22 cellular contexts compared by ENCODE assay signal in the genomic region with DNA sequence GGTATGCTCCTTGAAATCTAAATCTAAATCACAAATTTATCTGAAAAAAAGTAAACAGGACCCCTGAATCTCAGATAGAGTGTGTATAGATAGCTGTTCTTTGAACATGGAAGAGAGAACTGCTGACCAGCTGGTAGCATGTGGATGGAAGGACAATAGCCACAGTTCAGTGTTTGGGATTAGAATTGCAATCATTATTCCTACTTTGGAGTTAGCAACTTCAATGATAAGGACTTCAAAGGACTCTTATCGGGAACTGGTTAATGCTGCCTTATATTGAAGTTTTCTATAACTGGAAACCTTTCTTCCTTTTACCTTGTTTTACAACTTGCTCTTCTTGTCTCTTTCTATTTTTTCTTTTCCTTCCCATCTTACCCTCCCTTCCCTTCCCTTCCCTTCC. TPM values are rescaled to one million over a fixed set of nuclear protein-coding genes. Genes with fewer than 3 reads are reported as not detected.
"Had no signal": no experiment of that assay in that cellular context is flagged by ENCODE, and none has a peak within 500 bp of the region (broad histone marks: within the 10 kb centered on the region; RNA-seq: fewer than 3 reads in every experiment).

No MANE protein-coding gene starts in this region.

- H3K27ac ChIP-seq: SJSA1 had no signal

- H3K4me3 ChIP-seq: MG63, SJSA1 had no signal

- FAIRE-seq: RCC 7860 had no signal

- H3K9me3 ChIP-seq: MG63, SJSA1, SK-N-SH had no signal

- H3K4me2 ChIP-seq: SK-N-SH had no signal

- DNase-seq: IMR-90, Karpas-422, KG1, MG63, NCI-H1105 treated with DMSO at 0.1 percent for 48 hours, NCI-H1417 treated with DMSO at 0.1 percent for 48 hours, NCI-H1694, NCI-H187 treated with DMSO at 0.1 percent for 48 hours, NCI-H2029 treated with DMSO at 0.1 percent for 48 hours, NCI-H2171 treated with DMSO at 0.1 percent for 48 hours, NCI-H446 treated with DMSO at 0.1 percent for 48 hours, NCI-H510A treated with DMSO at 0.1 percent for 48 hours, NCI-H526, NCI-H82, Right ventricle myocardium superior, RPMI8226, SIG-M5, SK-N-SH, SW 1271 had no signal

- H3K27me3 ChIP-seq: MG63 had no signal

- H3K9me2 ChIP-seq: SK-N-SH had no signal

- H3K4me1 ChIP-seq: SJSA1 had no signal

- H3K36me3 ChIP-seq: MG63, SJSA1 had no signal

RNA-seq across cellular contexts. Expression of a gene that starts 5.0 kb away (rescaled TPM):
- total RNA-seq: HT-29, IMR-90, Right ventricle myocardium superior, SJSA1 had no signal
- polyA plus RNA-seq: IMR-90, SK-N-SH had no signal

RNA-seq across cellular contexts. Expression of a gene that starts 50.5 kb away (rescaled TPM):
- total RNA-seq: HT-29, Right ventricle myocardium superior had no signal
